ENCODE assay signal across 10 cellular contexts in genomic region chr18:55265916-55266488, GRCh38.
DNase-seq lines count a peak whose midpoint lies in the region; ATAC-seq and TF ChIP-seq lines count a peak whose summit lies in the region.
"Had no signal": no experiment of that assay in that cellular context is flagged by ENCODE, and none has a peak within 500 bp of the region (broad histone marks: within the 10 kb centered on the region; RNA-seq: fewer than 3 reads in every experiment).

No MANE protein-coding gene starts in this region.

- no peak overlapping the region for H3K4me3 ChIP-seq in BLaER1 treated with 17β-estradiol and CSF1 and Interleukin-3, amounts not matched to agents 10 nM and 100 nM
- H3K4me3 ChIP-seq in choroid plexus epithelial cell (ENCODE audit: low read depth, low read length) (no peak overlapping the region), tibial artery (no peak overlapping the region)

- no peaks in the 10 kb centered on the region for H3K27me3 ChIP-seq in BLaER1 treated with 17β-estradiol and CSF1 and Interleukin-3, amounts not matched to agents 10 nM and 100 nM
- no peaks in the 10 kb centered on the region for H3K27me3 ChIP-seq in tibial artery

- H3K4me1 ChIP-seq in BLaER1 treated with 17β-estradiol and CSF1 and Interleukin-3, amounts not matched to agents 10 nM and 100 nM, result peaks cover 17 to 71% (median 35%) of the 10 kb centered on the region in 10 experiments; a peak in 19 of 20 replicates
- peaks cover 0 to 14% (median 0%) of the 10 kb centered on the region in 4 donors for H3K4me1 ChIP-seq in tibial artery

- H3K36me3 ChIP-seq in BLaER1 treated with 17β-estradiol and CSF1 and Interleukin-3, amounts not matched to agents 10 nM and 100 nM, result peaks cover 88 to 100% (median 98%) of the 10 kb centered on the region in 11 experiments
- peaks cover 22 to 39% (median 29%) of the 10 kb centered on the region in 3 donors for H3K36me3 ChIP-seq in tibial artery

- ATAC-seq in GM19468 (IDR thresholded peaks at IDR 0.05; ENCODE audit: extremely low read depth, unreplicated experiment), result peak; percentile 28
- ATAC-seq in HG03342 (IDR thresholded peaks at IDR 0.05; ENCODE audit: unreplicated experiment), result peak; percentile 55
- ATAC-seq: activated CD8-positive, alpha-beta T cell treated with anti-CD3 and anti-CD28 coated beads, Interleukin-2, amount 10 ng/mL, durations not matched to agents 7 days and 5 days had no signal

- peak overlapping the region in 9 of 11 experiments; percentile 7 to 88 (median 52); a peak in 13 of 22 replicates for H3K4me2 ChIP-seq in BLaER1 treated with 17β-estradiol and CSF1 and Interleukin-3, amounts not matched to agents 10 nM and 100 nM

- peaks cover 0 to 91% (median 53%) of the 10 kb centered on the region in 11 experiments; a peak in 17 of 22 replicates for H4K20me1 ChIP-seq in BLaER1 treated with 17β-estradiol and CSF1 and Interleukin-3, amounts not matched to agents 10 nM and 100 nM

- intact Hi-C loops in tibial artery (cut with DNase I; ENCODE audit: low total_unique reads), result no loop called here

- TF ChIP-seq CTCF in choroid plexus epithelial cell (conservative IDR thresholded peaks at IDR 0.05; ENCODE audit: low read depth, low read length), result no peak
- TF ChIP-seq CTCF in tibial artery (IDR thresholded peaks at IDR 0.05), result no peak

- H3K9ac ChIP-seq in BLaER1 treated with 17β-estradiol and CSF1 and Interleukin-3, amounts not matched to agents 10 nM and 100 nM, result peak overlapping the region in 3 of 11 experiments; percentile 8 to 38 (median 15); a peak in 2 of 22 replicates

- H3K27ac ChIP-seq in BLaER1 treated with 17β-estradiol and CSF1 and Interleukin-3, amounts not matched to agents 10 nM and 100 nM, result peak overlapping the region in 4 of 11 experiments; percentile 48 to 96 (median 84); a peak in 7 of 22 replicates
- no peak overlapping the region for H3K27ac ChIP-seq in tibial artery

- no peaks in the 10 kb centered on the region for H3K9me3 ChIP-seq in BLaER1 treated with 17β-estradiol and CSF1 and Interleukin-3, amounts not matched to agents 10 nM and 100 nM (replicated peaks in 1 of 11)
- no peaks in the 10 kb centered on the region for H3K9me3 ChIP-seq in tibial artery

- DNase-seq in choroid plexus epithelial cell (ENCODE audit: low read depth) (peak; percentile 84), tibial artery (no peak), OCI-M2 (lab: John Stamatoyannopoulos, UW; ENCODE audit: unreplicated experiment) (no peak), ureter (ENCODE audit: low spot score) (no peak), SW 1271 (lab: John Stamatoyannopoulos, UW) (no peak)
- DNase-seq: activated CD8-positive, alpha-beta T cell treated with anti-CD3 and anti-CD28 coated beads, Interleukin-2, amount 10 ng/mL, durations not matched to agents 7 days and 5 days; NCI-H524 treated with DMSO at 0.1 percent for 48 hours had no signal
